18 cellular contexts compared by ENCODE assay signal in genomic region chr7:7651479-7651878, GRCh38. TPM values are rescaled to one million over a fixed set of nuclear protein-coding genes. Genes with fewer than 3 reads are reported as not detected.
A peak's percentile ranks its signal among the peaks of the same experiment; 100 is the strongest.
DNase-seq lines count a peak whose midpoint lies in the region; ATAC-seq, FAIRE-seq and TF ChIP-seq lines count a peak whose summit lies in the region.
"Had no signal": no experiment of that assay in that cellular context is flagged by ENCODE, and none has a peak within 500 bp of the region (broad histone marks: within the 10 kb centered on the region; RNA-seq: fewer than 3 reads in every experiment).

No MANE protein-coding gene starts in this region.

- TF ChIP-seq CTCF in HepG2 (CRISPR knock-in tag; IDR thresholded peaks at IDR 0.05) = no peak
- TF ChIP-seq CTCF in right lobe of liver (IDR thresholded peaks at IDR 0.05) = no peak
- TF ChIP-seq CTCF in nephron progenitor cell (IDR thresholded peaks at IDR 0.05) = no peak

- intact Hi-C loops in HepG2 (cut with micrococcal nuclease; ENCODE audit: unreplicated experiment) (no loop called here), right lobe of liver (cut with DNase I) (no loop called here)

- H4K20me1 ChIP-seq in HepG2 (ENCODE audit: insufficient read depth, low read length) = no peaks in the 10 kb centered on the region
- H4K20me1 ChIP-seq: BLaER1 had no signal

- POLR2A ChIA-PET in HepG2 (lab: Yijun Ruan, JAX) = no interaction called here

- peaks cover 28% of the 10 kb centered on the region for H3K4me1 Mint-ChIP-seq in nephron progenitor cell

- CTCF ChIA-PET in HepG2 (lab: Yijun Ruan, JAX; ENCODE audit: low intra/inter-chr PET ratio, low total read pairs) = no interaction called here

- H3K27ac Mint-ChIP-seq in nephron progenitor cell = peak overlapping the region; percentile 95

- peak overlapping the region; percentile 63 for H3K4me2 ChIP-seq in HepG2 (ENCODE audit: low read depth, low read length)
- H3K4me2 ChIP-seq: A549, BLaER1 had no signal

- 81% methylated on average over 3 of the region's 3 CpGs for WGBS in HepG2 (ENCODE audit: low lambda C conversion rate)
- WGBS in right lobe of liver (ENCODE audit: insufficient coverage, low coverage, low lambda C conversion rate, missing lambda C conversion rate) = 60% methylated on average over 2 of the region's 3 CpGs

- H2AFZ ChIP-seq in HepG2 (ENCODE audit: low read length) = no peak overlapping the region

- peak overlapping the region; percentile 28 for H3K27ac ChIP-seq in HepG2 (ENCODE audit: extremely low read length, insufficient read depth, low read length)
- H3K27ac ChIP-seq in right lobe of liver = no peak overlapping the region
- H3K27ac ChIP-seq: A549, BLaER1, Peyer's patch had no signal

- H3K9me3 ChIP-seq in HepG2 (ENCODE audit: low read length) = no peaks in the 10 kb centered on the region
- no peaks in the 10 kb centered on the region for H3K9me3 ChIP-seq in right lobe of liver
- H3K9me3 ChIP-seq: A549, Peyer's patch had no signal

- H3K4me3 ChIP-seq in HepG2 (replicated peaks in 1 of 3; ENCODE audit: insufficient read depth in 1 of 3, low read depth in 2 of 3, low read length in 3 of 3) (0 out of 6 replicates have a peak overlapping the region, but pooled peaks of 1 of the 3 experiments have one; percentile 12), right lobe of liver (no peak overlapping the region)
- H3K4me3 ChIP-seq: A549, BLaER1, Peyer's patch had no signal

- no peak for FAIRE-seq in HepG2 (lab: Jason Lieb, UNC)
- FAIRE-seq: A549 had no signal

- TF ChIP-seq EP300 in HepG2 (IDR thresholded peaks at IDR 0.05; ENCODE audit: low read depth in 2 of 2, low read length in 2 of 2) = no peak
- TF ChIP-seq EP300 in HepG2 (CRISPR knock-in tag; IDR thresholded peaks at IDR 0.05; ENCODE audit: borderline replicate concordance) = no peak

- no peaks in the 10 kb centered on the region for H3K36me3 ChIP-seq in HepG2 (replicated peaks in 1 of 2; ENCODE audit: control insufficient read depth in 1 of 2, insufficient read depth in 2 of 2, low read length in 2 of 2)
- H3K36me3 ChIP-seq in right lobe of liver = no peaks in the 10 kb centered on the region
- H3K36me3 ChIP-seq: Peyer's patch had no signal

- TF ChIP-seq POLR2A in HepG2 (IDR thresholded peaks at IDR 0.05; ENCODE audit: insufficient read depth in 1 of 2, low read depth in 2 of 2, low read length in 2 of 2) (no peak), right lobe of liver (IDR thresholded peaks at IDR 0.05) (no peak)

- H3K4me1 ChIP-seq in HepG2 (ENCODE audit: insufficient read depth, low read length) (peaks cover 73% of the 10 kb centered on the region), right lobe of liver (no peaks in the 10 kb centered on the region)
- H3K4me1 ChIP-seq: BLaER1, Peyer's patch had no signal

- peaks cover 54% of the 10 kb centered on the region for H3K79me2 ChIP-seq in HepG2 (ENCODE audit: insufficient read depth, low read length)

- peaks cover 15% of the 10 kb centered on the region for H3K9me3 Mint-ChIP-seq in nephron progenitor cell

- no peaks in the 10 kb centered on the region for H3K27me3 Mint-ChIP-seq in nephron progenitor cell (ENCODE audit: low read depth, poor library complexity)

- H3K9ac ChIP-seq in HepG2 (ENCODE audit: insufficient read depth, low read depth, low read length) = peak overlapping the region; percentile 23; the same call in 1 of the 2 replicates
- H3K9ac ChIP-seq: BLaER1 had no signal

- BruUV-seq in HepG2 (replicated peaks; lab: Mats Ljungman, UMichigan) = no TSS peak

- H3K27me3 ChIP-seq in HepG2 (ENCODE audit: control insufficient read depth in 1 of 2, insufficient read depth in 2 of 2, low read length in 2 of 2) (no peaks in the 10 kb centered on the region), right lobe of liver (no peaks in the 10 kb centered on the region)
- H3K27me3 ChIP-seq: BLaER1, Peyer's patch had no signal

- ATAC-seq in HepG2 = no peak
- no peak for ATAC-seq in right lobe of liver
- ATAC-seq in GM18498 (IDR thresholded peaks at IDR 0.05; ENCODE audit: unreplicated experiment) = no peak
- ATAC-seq: A549; CD8-positive, alpha-beta T cell had no signal

- H3K36me3 Mint-ChIP-seq in nephron progenitor cell (ENCODE audit: low read depth) = peaks cover 14% of the 10 kb centered on the region

- no peak overlapping the region for H3K4me3 Mint-ChIP-seq in nephron progenitor cell
- H3K4me3 Mint-ChIP-seq: CD8-positive, alpha-beta T cell had no signal

- no peak for TF ChIP-seq RAD21 in HepG2 (CRISPR knock-in tag; IDR thresholded peaks at IDR 0.05)

- in situ Hi-C loops in HepG2 (cut with HindIII; ENCODE audit: extremely low pct_ligation_motif_present, low pct_unique_long_range_greater_than_20kb) = loop anchor here (25.0 kb wide), 1 partner anchor 561 kb away; no protein-coding TSS in a partner anchor

- DNase-seq in HepG2 (ENCODE audit: low spot score) (no peak), right lobe of liver (no peak), fibroblast of peridontal ligament (ENCODE audit: extremely low read depth) (peak; percentile 9), nephron progenitor cell (no peak), GOT3 (lab: John Stamatoyannopoulos, UW) (no peak), GF-D8 (lab: John Stamatoyannopoulos, UW) (no peak)
- DNase-seq: CD8-positive, alpha-beta T cell; DMS79; H7; NCI-H1105 treated with DMSO at 0.1 percent for 48 hours; NCI-H1694; NCI-H2081 treated with DMSO at 0.1 percent for 48 hours; NCI-H446 treated with DMSO at 0.1 percent for 48 hours; NCI-H69; Peyer's patch had no signal

TF ChIP-seq in HepG2, 621 proteins besides CTCF, POLR2A, EP300 and RAD21 (continues in another document):
- TF ChIP-seq RELA (CRISPR knock-in tag; IDR thresholded peaks at IDR 0.05) (no peak), MYPOP (CRISPR knock-in tag; IDR thresholded peaks at IDR 0.05) (no peak), ZFP41 (CRISPR knock-in tag; IDR thresholded peaks at IDR 0.05; ENCODE audit: borderline replicate concordance) (no peak), TAF1 (CRISPR knock-in tag; IDR thresholded peaks at IDR 0.05) (no peak), ZNF383 (CRISPR knock-in tag; IDR thresholded peaks at IDR 0.05; ENCODE audit: borderline replicate concordance) (no peak), ZBED4 (CRISPR knock-in tag; IDR thresholded peaks at IDR 0.05; ENCODE audit: borderline replicate concordance) (no peak), RFX1 (IDR thresholded peaks at IDR 0.05) (no peak)

RNA-seq across cellular contexts. Expression of gene UMAD1, which starts 10.9 kb away (rescaled TPM):
- total RNA-seq in HepG2 (2016; rRNA removed; fragmentation: Illumina TruSeq; extraction: Trizol) = 17.6 and 26.4 TPM in 2 replicates
- 5.1 and 7.4 TPM in 2 replicates for total RNA-seq in HepG2 (2016; cell fraction: cytosol; rRNA removed; fragmentation: Illumina TruSeq; extraction: Trizol; ENCODE audit: low read depth)
- total RNA-seq in HepG2 (2016; cell fraction: insoluble cytoplasmic fraction; rRNA removed; fragmentation: Illumina TruSeq; extraction: Trizol) = 15.5 and 22.3 TPM in 2 replicates
- total RNA-seq in HepG2 (2016; cell fraction: membrane; rRNA removed; fragmentation: Illumina TruSeq; extraction: Trizol) = 8.8 and 10.3 TPM in 2 replicates
- 16.7 and 18.7 TPM in 2 replicates for total RNA-seq in HepG2 (2016; cell fraction: nucleus; rRNA removed; fragmentation: Illumina TruSeq; extraction: Trizol)
- 12.4 and 16.8 TPM in 2 replicates for polyA plus RNA-seq in HepG2 (2011; rRNA removed)
- 10.1 and 13.1 TPM in 2 replicates for polyA plus RNA-seq in HepG2 (2011; cell fraction: cytosol; rRNA removed)
- polyA plus RNA-seq in HepG2 (2011; cell fraction: nucleus; rRNA removed) = 7.0 and 8.0 TPM in 2 replicates
- polyA plus RNA-seq in HepG2 (2012) = 6.4 and 7.9 TPM in 2 replicates
- polyA plus RNA-seq in HepG2 (2016; cell fraction: cytosol; fragmentation: Illumina TruSeq; extraction: Trizol; ENCODE audit: low read depth) = 2.4 and 2.5 TPM in 2 replicates
- polyA plus RNA-seq in HepG2 (2016; cell fraction: insoluble cytoplasmic fraction; fragmentation: Illumina TruSeq; extraction: Trizol; ENCODE audit: low read depth) = 29.3 and 34.5 TPM in 2 replicates
- polyA plus RNA-seq in HepG2 (2016; cell fraction: membrane; fragmentation: Illumina TruSeq; extraction: Trizol; ENCODE audit: low read depth) = 7.0 and 7.1 TPM in 2 replicates
- 10.9 and 12.8 TPM in 2 replicates for polyA plus RNA-seq in HepG2 (2016; cell fraction: nucleus; fragmentation: Illumina TruSeq; extraction: Trizol; ENCODE audit: insufficient read depth, low read depth)
- 10.7 and 16.8 TPM in 2 replicates for polyA minus RNA-seq in HepG2 (2011; rRNA and poly(A)+ RNA removed; ENCODE audit: low replicate concordance)
- 4.9 and 8.4 TPM in 2 replicates for polyA minus RNA-seq in HepG2 (2011; cell fraction: cytosol; rRNA and poly(A)+ RNA removed)
- polyA minus RNA-seq in HepG2 (2011; cell fraction: nucleus; rRNA and poly(A)+ RNA removed) = 12.9 and 15.6 TPM in 2 replicates
- total RNA-seq in right lobe of liver = 10 to 100 TPM in 2 of 6 experiments, 1 to 10 TPM in 4; 7.6 to 15.3 (median 9.5) TPM
